In the genomic region with DNA sequence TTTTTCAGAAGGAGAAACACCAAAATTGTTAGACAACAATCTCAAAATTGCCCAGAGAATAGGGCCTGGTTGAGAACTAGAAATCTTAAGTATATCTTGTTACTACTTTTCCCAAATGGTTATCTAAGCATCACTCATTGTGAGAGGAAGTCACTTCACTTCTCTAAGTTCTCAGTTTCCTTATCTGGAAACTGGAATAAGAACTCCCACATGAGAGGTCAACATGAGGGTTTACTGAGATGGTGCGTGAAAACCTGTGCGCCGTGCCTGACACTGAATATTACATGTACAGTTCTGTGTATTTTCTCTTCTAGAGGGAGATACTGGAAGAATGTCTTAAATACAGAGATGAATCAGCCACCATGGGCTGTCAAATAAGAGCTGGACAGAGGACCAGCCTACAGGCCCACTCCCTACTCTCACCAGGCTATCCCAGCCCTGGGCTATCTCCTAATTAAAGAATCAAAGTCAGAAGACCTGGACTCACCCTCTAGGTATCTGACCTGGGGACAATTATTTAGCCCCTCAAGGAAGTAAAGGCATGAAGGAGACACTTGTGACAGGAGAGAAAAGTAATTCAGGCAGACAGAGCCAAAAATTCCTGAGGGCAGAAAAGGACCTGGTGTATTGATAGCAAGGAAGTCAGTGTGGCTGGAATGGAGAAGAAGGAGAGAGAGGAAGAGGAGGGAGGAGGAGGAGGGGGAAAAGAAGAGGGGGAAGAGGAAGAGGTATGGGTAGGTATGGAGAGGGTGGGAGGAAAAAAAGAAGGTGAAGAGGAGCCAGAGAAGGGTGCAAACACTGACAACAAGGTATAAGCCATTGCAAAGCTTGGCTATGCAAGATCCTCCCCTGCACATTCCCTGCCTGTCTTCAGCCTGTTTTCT, we compare ENCODE assay signal across 2 cellular contexts.
TF ChIP-seq lines count a peak whose summit lies in the region.

No MANE protein-coding gene starts in this region.

TF ChIP-seq in SK-N-SH, 30 proteins besides CTCF, POLR2A, EP300 and RAD21 (continued from another document):
- TF ChIP-seq, protein P1, sequence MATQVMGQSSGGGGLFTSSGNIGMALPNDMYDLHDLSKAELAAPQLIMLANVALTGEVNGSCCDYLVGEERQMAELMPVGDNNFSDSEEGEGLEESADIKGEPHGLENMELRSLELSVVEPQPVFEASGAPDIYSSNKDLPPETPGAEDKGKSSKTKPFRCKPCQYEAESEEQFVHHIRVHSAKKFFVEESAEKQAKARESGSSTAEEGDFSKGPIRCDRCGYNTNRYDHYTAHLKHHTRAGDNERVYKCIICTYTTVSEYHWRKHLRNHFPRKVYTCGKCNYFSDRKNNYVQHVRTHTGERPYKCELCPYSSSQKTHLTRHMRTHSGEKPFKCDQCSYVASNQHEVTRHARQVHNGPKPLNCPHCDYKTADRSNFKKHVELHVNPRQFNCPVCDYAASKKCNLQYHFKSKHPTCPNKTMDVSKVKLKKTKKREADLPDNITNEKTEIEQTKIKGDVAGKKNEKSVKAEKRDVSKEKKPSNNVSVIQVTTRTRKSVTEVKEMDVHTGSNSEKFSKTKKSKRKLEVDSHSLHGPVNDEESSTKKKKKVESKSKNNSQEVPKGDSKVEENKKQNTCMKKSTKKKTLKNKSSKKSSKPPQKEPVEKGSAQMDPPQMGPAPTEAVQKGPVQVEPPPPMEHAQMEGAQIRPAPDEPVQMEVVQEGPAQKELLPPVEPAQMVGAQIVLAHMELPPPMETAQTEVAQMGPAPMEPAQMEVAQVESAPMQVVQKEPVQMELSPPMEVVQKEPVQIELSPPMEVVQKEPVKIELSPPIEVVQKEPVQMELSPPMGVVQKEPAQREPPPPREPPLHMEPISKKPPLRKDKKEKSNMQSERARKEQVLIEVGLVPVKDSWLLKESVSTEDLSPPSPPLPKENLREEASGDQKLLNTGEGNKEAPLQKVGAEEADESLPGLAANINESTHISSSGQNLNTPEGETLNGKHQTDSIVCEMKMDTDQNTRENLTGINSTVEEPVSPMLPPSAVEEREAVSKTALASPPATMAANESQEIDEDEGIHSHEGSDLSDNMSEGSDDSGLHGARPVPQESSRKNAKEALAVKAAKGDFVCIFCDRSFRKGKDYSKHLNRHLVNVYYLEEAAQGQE (IDR thresholded peaks at IDR 0.05; ENCODE audit: low read depth, low read length): no peak; the same call in 1 of the 2 replicates
- TF ChIP-seq, protein P2, sequence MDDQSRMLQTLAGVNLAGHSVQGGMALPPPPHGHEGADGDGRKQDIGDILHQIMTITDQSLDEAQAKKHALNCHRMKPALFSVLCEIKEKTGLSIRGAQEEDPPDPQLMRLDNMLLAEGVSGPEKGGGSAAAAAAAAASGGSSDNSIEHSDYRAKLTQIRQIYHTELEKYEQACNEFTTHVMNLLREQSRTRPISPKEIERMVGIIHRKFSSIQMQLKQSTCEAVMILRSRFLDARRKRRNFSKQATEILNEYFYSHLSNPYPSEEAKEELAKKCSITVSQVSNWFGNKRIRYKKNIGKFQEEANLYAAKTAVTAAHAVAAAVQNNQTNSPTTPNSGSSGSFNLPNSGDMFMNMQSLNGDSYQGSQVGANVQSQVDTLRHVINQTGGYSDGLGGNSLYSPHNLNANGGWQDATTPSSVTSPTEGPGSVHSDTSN (IDR thresholded peaks at IDR 0.05): no peak
- TF ChIP-seq POLR2AphosphoS5 (IDR thresholded peaks at IDR 0.05; ENCODE audit: low read depth, low read length) (no peak), USF2 (IDR thresholded peaks at IDR 0.05; ENCODE audit: borderline replicate concordance, low read depth, low read length) (no peak), FOXJ3 (CRISPR knock-in tag; IDR thresholded peaks at IDR 0.05) (no peak), YY1 (IDR thresholded peaks at IDR 0.05; ENCODE audit: low read depth) (no peak), FOSL2 (IDR thresholded peaks at IDR 0.05; ENCODE audit: borderline replicate concordance, low read depth) (no peak), NFIC (IDR thresholded peaks at IDR 0.05; ENCODE audit: borderline replicate concordance) (no peak), GATA2 (CRISPR knock-in tag; IDR thresholded peaks at IDR 0.05) (no peak), TAF1 (IDR thresholded peaks at IDR 0.05; ENCODE audit: borderline replicate concordance, low read depth, low read length) (no peak), TCF12 (IDR thresholded peaks at IDR 0.05) (no peak), SMC3 (IDR thresholded peaks at IDR 0.05; ENCODE audit: low read depth, low read length) (no peak), TEAD4 (IDR thresholded peaks at IDR 0.05; ENCODE audit: borderline replicate concordance, insufficient read depth) (no peak), CHD2 (IDR thresholded peaks at IDR 0.05; ENCODE audit: low read length, partially characterized antibody) (no peak), JUND (IDR thresholded peaks at IDR 0.05) (no peak), NRF1 (IDR thresholded peaks at IDR 0.05; ENCODE audit: low read depth, low read length) (no peak), RXRA (IDR thresholded peaks at IDR 0.05; ENCODE audit: borderline replicate concordance, low read depth) (no peak), FOXM1 (IDR thresholded peaks at IDR 0.05; ENCODE audit: low read depth) (no peak), USF1 (IDR thresholded peaks at IDR 0.05; ENCODE audit: borderline replicate concordance, low read depth) (no peak)
TF ChIP-seq in SK-N-SH: peak in this region for 0.

TF ChIP-seq in SK-N-SH treated with all-trans-retinoic acid at 6 μM for 48 hours, 23 proteins besides CTCF, POLR2A, EP300 and RAD21 (continued from another document):
- TF ChIP-seq CSRNP3 (CRISPR knock-in tag; IDR thresholded peaks at IDR 0.05): no peak
- TF ChIP-seq ZC3H10 (CRISPR knock-in tag; IDR thresholded peaks at IDR 0.05): no peak
- TF ChIP-seq OSR1 (CRISPR knock-in tag; IDR thresholded peaks at IDR 0.05): no peak
- no peak for TF ChIP-seq CSDC2 (CRISPR knock-in tag; IDR thresholded peaks at IDR 0.05)
- TF ChIP-seq SNAI2 (CRISPR knock-in tag; IDR thresholded peaks at IDR 0.05): no peak
- TF ChIP-seq TOX (CRISPR knock-in tag; IDR thresholded peaks at IDR 0.05; ENCODE audit: borderline replicate concordance): no peak
- TF ChIP-seq ARNTL (CRISPR knock-in tag; IDR thresholded peaks at IDR 0.05; ENCODE audit: borderline replicate concordance, low read depth): no peak
- TF ChIP-seq, protein P3, sequence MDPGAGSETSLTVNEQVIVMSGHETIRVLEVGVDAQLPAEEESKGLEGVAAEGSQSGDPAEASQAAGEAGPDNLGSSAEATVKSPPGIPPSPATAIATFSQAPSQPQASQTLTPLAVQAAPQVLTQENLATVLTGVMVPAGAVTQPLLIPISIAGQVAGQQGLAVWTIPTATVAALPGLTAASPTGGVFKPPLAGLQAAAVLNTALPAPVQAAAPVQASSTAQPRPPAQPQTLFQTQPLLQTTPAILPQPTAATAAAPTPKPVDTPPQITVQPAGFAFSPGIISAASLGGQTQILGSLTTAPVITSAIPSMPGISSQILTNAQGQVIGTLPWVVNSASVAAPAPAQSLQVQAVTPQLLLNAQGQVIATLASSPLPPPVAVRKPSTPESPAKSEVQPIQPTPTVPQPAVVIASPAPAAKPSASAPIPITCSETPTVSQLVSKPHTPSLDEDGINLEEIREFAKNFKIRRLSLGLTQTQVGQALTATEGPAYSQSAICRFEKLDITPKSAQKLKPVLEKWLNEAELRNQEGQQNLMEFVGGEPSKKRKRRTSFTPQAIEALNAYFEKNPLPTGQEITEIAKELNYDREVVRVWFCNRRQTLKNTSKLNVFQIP (CRISPR knock-in tag; IDR thresholded peaks at IDR 0.05; ENCODE audit: borderline replicate concordance, low read depth): no peak
- no peak for TF ChIP-seq ESRRG (CRISPR knock-in tag; IDR thresholded peaks at IDR 0.05)
- TF ChIP-seq RARB (CRISPR knock-in tag; IDR thresholded peaks at IDR 0.05): no peak
- no peak for TF ChIP-seq TCF4 (CRISPR knock-in tag; IDR thresholded peaks at IDR 0.05; ENCODE audit: borderline replicate concordance)
- TF ChIP-seq, protein P4, sequence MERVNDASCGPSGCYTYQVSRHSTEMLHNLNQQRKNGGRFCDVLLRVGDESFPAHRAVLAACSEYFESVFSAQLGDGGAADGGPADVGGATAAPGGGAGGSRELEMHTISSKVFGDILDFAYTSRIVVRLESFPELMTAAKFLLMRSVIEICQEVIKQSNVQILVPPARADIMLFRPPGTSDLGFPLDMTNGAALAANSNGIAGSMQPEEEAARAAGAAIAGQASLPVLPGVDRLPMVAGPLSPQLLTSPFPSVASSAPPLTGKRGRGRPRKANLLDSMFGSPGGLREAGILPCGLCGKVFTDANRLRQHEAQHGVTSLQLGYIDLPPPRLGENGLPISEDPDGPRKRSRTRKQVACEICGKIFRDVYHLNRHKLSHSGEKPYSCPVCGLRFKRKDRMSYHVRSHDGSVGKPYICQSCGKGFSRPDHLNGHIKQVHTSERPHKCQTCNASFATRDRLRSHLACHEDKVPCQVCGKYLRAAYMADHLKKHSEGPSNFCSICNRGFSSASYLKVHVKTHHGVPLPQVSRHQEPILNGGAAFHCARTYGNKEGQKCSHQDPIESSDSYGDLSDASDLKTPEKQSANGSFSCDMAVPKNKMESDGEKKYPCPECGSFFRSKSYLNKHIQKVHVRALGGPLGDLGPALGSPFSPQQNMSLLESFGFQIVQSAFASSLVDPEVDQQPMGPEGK (CRISPR knock-in tag; IDR thresholded peaks at IDR 0.05; ENCODE audit: borderline replicate concordance): no peak
